ENCODE assay signal across 1 cellular context in the genomic region with DNA sequence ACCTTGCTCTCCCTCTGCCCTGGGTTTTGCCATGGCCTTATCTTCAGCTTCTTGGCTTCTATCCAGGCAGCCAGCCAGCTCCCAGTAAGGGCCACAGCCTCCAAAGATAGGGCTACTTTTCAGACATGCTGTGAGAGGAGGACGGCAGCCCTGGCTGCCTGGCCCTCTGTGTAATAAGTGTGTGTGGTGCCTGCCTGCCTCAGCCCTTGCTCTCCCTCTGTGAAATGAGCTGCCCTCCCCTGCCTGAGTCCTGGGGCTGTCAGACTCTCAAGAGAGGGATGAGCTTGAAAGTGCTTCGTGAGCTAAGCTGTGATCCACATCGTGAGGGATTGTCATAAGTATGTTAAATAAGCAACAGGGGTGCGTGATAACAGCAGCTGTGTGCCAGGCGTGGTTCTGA.
A peak's percentile ranks its signal among the peaks of the same experiment; 100 is the strongest.
TF ChIP-seq lines count a peak whose summit lies in the region.

No MANE protein-coding gene starts in this region.

TF ChIP-seq in K562, 482 proteins besides CTCF, POLR2A, EP300 and RAD21 (continued from another document):
- TF ChIP-seq, protein P1, sequence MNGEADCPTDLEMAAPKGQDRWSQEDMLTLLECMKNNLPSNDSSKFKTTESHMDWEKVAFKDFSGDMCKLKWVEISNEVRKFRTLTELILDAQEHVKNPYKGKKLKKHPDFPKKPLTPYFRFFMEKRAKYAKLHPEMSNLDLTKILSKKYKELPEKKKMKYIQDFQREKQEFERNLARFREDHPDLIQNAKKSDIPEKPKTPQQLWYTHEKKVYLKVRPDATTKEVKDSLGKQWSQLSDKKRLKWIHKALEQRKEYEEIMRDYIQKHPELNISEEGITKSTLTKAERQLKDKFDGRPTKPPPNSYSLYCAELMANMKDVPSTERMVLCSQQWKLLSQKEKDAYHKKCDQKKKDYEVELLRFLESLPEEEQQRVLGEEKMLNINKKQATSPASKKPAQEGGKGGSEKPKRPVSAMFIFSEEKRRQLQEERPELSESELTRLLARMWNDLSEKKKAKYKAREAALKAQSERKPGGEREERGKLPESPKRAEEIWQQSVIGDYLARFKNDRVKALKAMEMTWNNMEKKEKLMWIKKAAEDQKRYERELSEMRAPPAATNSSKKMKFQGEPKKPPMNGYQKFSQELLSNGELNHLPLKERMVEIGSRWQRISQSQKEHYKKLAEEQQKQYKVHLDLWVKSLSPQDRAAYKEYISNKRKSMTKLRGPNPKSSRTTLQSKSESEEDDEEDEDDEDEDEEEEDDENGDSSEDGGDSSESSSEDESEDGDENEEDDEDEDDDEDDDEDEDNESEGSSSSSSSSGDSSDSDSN (IDR thresholded peaks at IDR 0.05; ENCODE audit: borderline replicate concordance in 1 of 2, low read depth in 2 of 2, low read length in 2 of 2) = 0 out of 4 replicates have a peak, but pooled peaks of 1 of the 2 experiments have one; percentile 33
- TF ChIP-seq AFF1 (IDR thresholded peaks at IDR 0.05; ENCODE audit: low read depth in 1 of 2, partially characterized antibody in 2 of 2) = no peak
- no peak for TF ChIP-seq PBX2 (CRISPR knock-in tag; IDR thresholded peaks at IDR 0.05; ENCODE audit: low read depth)
- TF ChIP-seq PBX2 (tag; conservative IDR thresholded peaks at IDR 0.05; ENCODE audit: low read depth) = no peak
- peak in 1 of 3 experiments; percentile 10 for TF ChIP-seq YY1 (IDR thresholded peaks at IDR 0.05; ENCODE audit: borderline replicate concordance in 1 of 3, control insufficient read depth in 1 of 3, extremely low read depth in 1 of 3, insufficient read depth in 3 of 3, insufficient read length in 1 of 3, insufficient replicate concordance in 2 of 3, low read depth in 1 of 3, low read length in 2 of 3)
- TF ChIP-seq ZFX (CRISPR knock-in tag; IDR thresholded peaks at IDR 0.05) = peak; percentile 19; the same call in 1 of the 2 replicates
- TF ChIP-seq MTA3 (IDR thresholded peaks at IDR 0.05; ENCODE audit: borderline replicate concordance) = peak; percentile 42; the same call in 1 of the 2 replicates
- TF ChIP-seq CBFA2T3 (IDR thresholded peaks at IDR 0.05) = peak; percentile 23; the same call in 1 of the 2 replicates
